1 cellular context compared by ENCODE assay signal in genomic region chr12:132754555-132754954, GRCh38.
TF ChIP-seq lines count a peak whose summit lies in the region.

No MANE protein-coding gene starts in this region.

TF ChIP-seq in GM23338, 12 proteins besides CTCF, POLR2A, EP300 and RAD21 (continued from another document):
- TF ChIP-seq ZNF462 (CRISPR knock-in tag; IDR thresholded peaks at IDR 0.05) = no peak
